In genomic region chr10:78407009-78407711, GRCh38 we compare ENCODE assay signal across 8 cellular contexts.
DNase-seq lines count a peak whose midpoint lies in the region; ATAC-seq and TF ChIP-seq lines count a peak whose summit lies in the region.

No MANE protein-coding gene starts in this region.

- peak overlapping the region; percentile 71 for H3K4me3 Mint-ChIP-seq in activated T-helper 1 cell treated with anti-CD3 and anti-CD28 coated beads, Interleukin-12 subunit alpha, Interleukin-12 subunit beta, Interleukin-2, Interleukin-4 antibody, amounts not matched to agents 30 ng/mL and 10 ng/mL and 1 ng/mL, durations not matched to agents 14 hours and 24 hours and 36 hours
- H3K4me3 Mint-ChIP-seq in naive thymus-derived CD8-positive, alpha-beta T cell = peak overlapping the region; percentile 57 to 87 (median 77)

- ATAC-seq in HG03159 (IDR thresholded peaks at IDR 0.05; ENCODE audit: unreplicated experiment) (peak; percentile 59), HG02970 (IDR thresholded peaks at IDR 0.05; ENCODE audit: low FRiP score, unreplicated experiment) (no peak)
- ATAC-seq in naive thymus-derived CD8-positive, alpha-beta T cell = peak; percentile 67 to 94
- ATAC-seq in stimulated activated naive CD8-positive, alpha-beta T cell treated with anti-CD3 and anti-CD28 coated beads, Interleukin-15, Interleukin-2, amounts not matched to agents 100 U/mL and 50 U/mL, for 24 hours = peak; percentile 68

- intact Hi-C loops in activated T-helper 1 cell treated with anti-CD3 and anti-CD28 coated beads, Interleukin-12 subunit alpha, Interleukin-12 subunit beta, Interleukin-2, Interleukin-4 antibody, amounts not matched to agents 30 ng/mL and 10 ng/mL and 1 ng/mL, durations not matched to agents 14 hours and 24 hours and 36 hours (cut with micrococcal nuclease) = no loop called here

- peak overlapping the region; percentile 44 for H3K4me3 ChIP-seq in fibroblast of pulmonary artery (replicated peaks; ENCODE audit: low read depth, low read length)

- no peaks in the 10 kb centered on the region for H3K9me3 Mint-ChIP-seq in activated T-helper 1 cell treated with anti-CD3 and anti-CD28 coated beads, Interleukin-12 subunit alpha, Interleukin-12 subunit beta, Interleukin-2, Interleukin-4 antibody, amounts not matched to agents 30 ng/mL and 10 ng/mL and 1 ng/mL, durations not matched to agents 14 hours and 24 hours and 36 hours
- H3K9me3 Mint-ChIP-seq in naive thymus-derived CD8-positive, alpha-beta T cell = peaks cover 0 to 3% (median 0%) of the 10 kb centered on the region in 9 donors

- H3K27ac Mint-ChIP-seq in activated T-helper 1 cell treated with anti-CD3 and anti-CD28 coated beads, Interleukin-12 subunit alpha, Interleukin-12 subunit beta, Interleukin-2, Interleukin-4 antibody, amounts not matched to agents 30 ng/mL and 10 ng/mL and 1 ng/mL, durations not matched to agents 14 hours and 24 hours and 36 hours = no peak overlapping the region
- no peak overlapping the region for H3K27ac Mint-ChIP-seq in naive thymus-derived CD8-positive, alpha-beta T cell

- H3K4me1 Mint-ChIP-seq in activated T-helper 1 cell treated with anti-CD3 and anti-CD28 coated beads, Interleukin-12 subunit alpha, Interleukin-12 subunit beta, Interleukin-2, Interleukin-4 antibody, amounts not matched to agents 30 ng/mL and 10 ng/mL and 1 ng/mL, durations not matched to agents 14 hours and 24 hours and 36 hours (ENCODE audit: low read depth) = peaks cover 8% of the 10 kb centered on the region
- peaks cover 3 to 15% (median 11%) of the 10 kb centered on the region in 4 donors for H3K4me1 Mint-ChIP-seq in naive thymus-derived CD8-positive, alpha-beta T cell

- no peak for TF ChIP-seq CTCF in fibroblast of pulmonary artery (IDR thresholded peaks at IDR 0.05; ENCODE audit: low read length, missing control alignments)

- no peaks in the 10 kb centered on the region for H3K36me3 Mint-ChIP-seq in activated T-helper 1 cell treated with anti-CD3 and anti-CD28 coated beads, Interleukin-12 subunit alpha, Interleukin-12 subunit beta, Interleukin-2, Interleukin-4 antibody, amounts not matched to agents 30 ng/mL and 10 ng/mL and 1 ng/mL, durations not matched to agents 14 hours and 24 hours and 36 hours (ENCODE audit: low read depth)
- H3K36me3 Mint-ChIP-seq in naive thymus-derived CD8-positive, alpha-beta T cell = no peaks in the 10 kb centered on the region

- POLR2A ChIA-PET in naive thymus-derived CD8-positive, alpha-beta T cell (lab: Charles Lee) = interaction anchor here (0.6 to 1.2 kb wide), 2 partner anchors 104 to 131 kb away, joined by 4 to 5 read pairs; no protein-coding TSS in a partner anchor

- H3K27me3 Mint-ChIP-seq in activated T-helper 1 cell treated with anti-CD3 and anti-CD28 coated beads, Interleukin-12 subunit alpha, Interleukin-12 subunit beta, Interleukin-2, Interleukin-4 antibody, amounts not matched to agents 30 ng/mL and 10 ng/mL and 1 ng/mL, durations not matched to agents 14 hours and 24 hours and 36 hours (ENCODE audit: insufficient read depth) = peaks cover 14% of the 10 kb centered on the region
- peaks cover 7 to 32% (median 13%) of the 10 kb centered on the region in 5 donors for H3K27me3 Mint-ChIP-seq in naive thymus-derived CD8-positive, alpha-beta T cell

- peak; percentile 55 for DNase-seq in D341Med (ENCODE audit: low spot score)
- DNase-seq in NCI-H748 (lab: John Stamatoyannopoulos, UW; ENCODE audit: unreplicated experiment) = peak; percentile 93
- peak; percentile 29 for DNase-seq in activated T-helper 1 cell treated with anti-CD3 and anti-CD28 coated beads, Interleukin-12 subunit alpha, Interleukin-12 subunit beta, Interleukin-2, Interleukin-4 antibody, amounts not matched to agents 30 ng/mL and 10 ng/mL and 1 ng/mL, durations not matched to agents 14 hours and 24 hours and 36 hours (ENCODE audit: low spot score)
- peak; percentile 95 for DNase-seq in fibroblast of pulmonary artery (ENCODE audit: low read depth)
- DNase-seq in naive thymus-derived CD8-positive, alpha-beta T cell = peak; percentile 14 to 77 (median 48)
- DNase-seq in stimulated activated naive CD8-positive, alpha-beta T cell treated with anti-CD3 and anti-CD28 coated beads, Interleukin-15, Interleukin-2, amounts not matched to agents 100 U/mL and 50 U/mL, for 24 hours = peak; percentile 65

Comparison
In these comparisons a context has a peak if more than half of its experiments do, and no peak if none do; other contexts are left out.
1. DNase-seq: peak in every context shown above with its lines; median percentile 95 in fibroblast of pulmonary artery; 93 in NCI-H748; 65 in stimulated activated naive CD8-positive, alpha-beta T cell treated with anti-CD3 and anti-CD28 coated beads, Interleukin-15, Interleukin-2, amounts not matched to agents 100 U/mL and 50 U/mL, for 24 hours; 55 in D341Med; 48 in naive thymus-derived CD8-positive, alpha-beta T cell; 29 in activated T-helper 1 cell treated with anti-CD3 and anti-CD28 coated beads, Interleukin-12 subunit alpha, Interleukin-12 subunit beta, Interleukin-2, Interleukin-4 antibody, amounts not matched to agents 30 ng/mL and 10 ng/mL and 1 ng/mL, durations not matched to agents 14 hours and 24 hours and 36 hours.